In genomic region chr7:20200361-20200760, GRCh38 we compare ENCODE assay signal across 1 cellular context.
TF ChIP-seq lines count a peak whose summit lies in the region.

No MANE protein-coding gene starts in this region.

TF ChIP-seq in GM12878, 131 proteins besides CTCF, POLR2A, EP300 and RAD21 (continued from another document and continues in another):
- no peak for TF ChIP-seq RCOR1 (conservative IDR thresholded peaks at IDR 0.05; ENCODE audit: low read depth, low read length)
- peak; percentile 35; the same call in 1 of the 2 replicates for TF ChIP-seq ZNF687 (IDR thresholded peaks at IDR 0.05)
- TF ChIP-seq ZNF622 (IDR thresholded peaks at IDR 0.05) = no peak
- TF ChIP-seq ZNF274 (IDR thresholded peaks at IDR 0.05; ENCODE audit: insufficient read depth, insufficient read length) = no peak
- no peak for TF ChIP-seq PAX5 (IDR thresholded peaks at IDR 0.05; ENCODE audit: borderline replicate concordance, low read depth, low read length)
- TF ChIP-seq E2F8 (IDR thresholded peaks at IDR 0.05; ENCODE audit: low read depth, partially characterized antibody) = no peak
- no peak for TF ChIP-seq STAT3 (IDR thresholded peaks at IDR 0.05; ENCODE audit: low read depth, low read length)
- TF ChIP-seq ESRRA (IDR thresholded peaks at IDR 0.05; ENCODE audit: low read length) = no peak
- TF ChIP-seq CBFB (IDR thresholded peaks at IDR 0.05; ENCODE audit: low read depth) = no peak
- TF ChIP-seq POU2F2 (IDR thresholded peaks at IDR 0.05; ENCODE audit: borderline replicate concordance, low read depth, low read length) = no peak
- peak; percentile 31; the same call in 1 of the 2 replicates for TF ChIP-seq GABPA (IDR thresholded peaks at IDR 0.05; ENCODE audit: low read depth)
- TF ChIP-seq CBX5 (IDR thresholded peaks at IDR 0.05; ENCODE audit: low read depth) = peak; percentile 19; the same call in 1 of the 2 replicates
- no peak for TF ChIP-seq ZBTB33 (IDR thresholded peaks at IDR 0.05)
- TF ChIP-seq RB1 (IDR thresholded peaks at IDR 0.05; ENCODE audit: borderline replicate concordance) = no peak
- TF ChIP-seq CREM (IDR thresholded peaks at IDR 0.05; ENCODE audit: low read depth) = peak; percentile 55; the same call in 1 of the 2 replicates
- no peak for TF ChIP-seq SMC3 (IDR thresholded peaks at IDR 0.05; ENCODE audit: borderline replicate concordance, low read length)
- TF ChIP-seq IKZF1 (conservative IDR thresholded peaks at IDR 0.05) = peak; percentile 79
- no peak for TF ChIP-seq TARDBP (IDR thresholded peaks at IDR 0.05; ENCODE audit: borderline replicate concordance)
- TF ChIP-seq FOXM1 (IDR thresholded peaks at IDR 0.05; ENCODE audit: low read depth, low read length) = peak; percentile 48; the same call in 1 of the 2 replicates
- no peak for TF ChIP-seq SMAD5 (IDR thresholded peaks at IDR 0.05; ENCODE audit: low read depth)
- TF ChIP-seq RELB (IDR thresholded peaks at IDR 0.05; ENCODE audit: low read depth) = peak; percentile 35; the same call in 1 of the 2 replicates
- TF ChIP-seq RAD51 (IDR thresholded peaks at IDR 0.05) = peak; percentile 45; the same call in 1 of the 2 replicates
- no peak for TF ChIP-seq MEF2B (IDR thresholded peaks at IDR 0.05; ENCODE audit: partially characterized antibody, poor library complexity, severe bottlenecking)
- no peak for TF ChIP-seq ZNF384 (IDR thresholded peaks at IDR 0.05; ENCODE audit: borderline replicate concordance, low read depth, low read length)
- TF ChIP-seq SKIL (IDR thresholded peaks at IDR 0.05; ENCODE audit: low read depth, poor library complexity, severe bottlenecking) = peak; percentile 37
- no peak for TF ChIP-seq USF2 (IDR thresholded peaks at IDR 0.05; ENCODE audit: borderline replicate concordance, low read depth, low read length)
- no peak for TF ChIP-seq PBX3 (IDR thresholded peaks at IDR 0.05; ENCODE audit: insufficient replicate concordance, low read depth, low read length)
- no peak for TF ChIP-seq TCF3 (IDR thresholded peaks at IDR 0.05; ENCODE audit: borderline replicate concordance, insufficient read depth, low read depth, low read length)
- peak; percentile 99 for TF ChIP-seq ATF7 (IDR thresholded peaks at IDR 0.05; ENCODE audit: low read depth)
- no peak for TF ChIP-seq PAX8 (IDR thresholded peaks at IDR 0.05)
- no peak for TF ChIP-seq SIN3A (IDR thresholded peaks at IDR 0.05; ENCODE audit: low read depth, low read length)
- no peak for TF ChIP-seq KLF5 (IDR thresholded peaks at IDR 0.05; ENCODE audit: partially characterized antibody)
- peak; percentile 51; the same call in 1 of the 2 replicates for TF ChIP-seq CREB1 (IDR thresholded peaks at IDR 0.05; ENCODE audit: low read depth)
- no peak for TF ChIP-seq MLLT1 (IDR thresholded peaks at IDR 0.05)
- peak; percentile 52; the same call in 1 of the 2 replicates for TF ChIP-seq JUND (IDR thresholded peaks at IDR 0.05; ENCODE audit: low read depth, low read length)
- TF ChIP-seq TBL1XR1 (IDR thresholded peaks at IDR 0.05; ENCODE audit: low read depth, low read length) = no peak
- no peak for TF ChIP-seq SMARCA5 (IDR thresholded peaks at IDR 0.05)
- TF ChIP-seq HDAC6 (IDR thresholded peaks at IDR 0.05; ENCODE audit: unreplicated experiment) = no peak
- TF ChIP-seq IRF4 (IDR thresholded peaks at IDR 0.05; ENCODE audit: low read depth, low read length) = no peak
- TF ChIP-seq USF1 (IDR thresholded peaks at IDR 0.05; ENCODE audit: borderline replicate concordance, extremely low read length, insufficient read depth, low read depth, low read length) = no peak
- no peak for TF ChIP-seq SIX5 (IDR thresholded peaks at IDR 0.05; ENCODE audit: low read depth, low read length, severe bottlenecking)
- no peak for TF ChIP-seq SP1 (IDR thresholded peaks at IDR 0.05; ENCODE audit: low read depth, low read length)
- no peak for TF ChIP-seq SRF (IDR thresholded peaks at IDR 0.05; ENCODE audit: low read depth in 2 of 2, low read length in 2 of 2)
